ENCODE assay signal across 13 cellular contexts in the genomic region with DNA sequence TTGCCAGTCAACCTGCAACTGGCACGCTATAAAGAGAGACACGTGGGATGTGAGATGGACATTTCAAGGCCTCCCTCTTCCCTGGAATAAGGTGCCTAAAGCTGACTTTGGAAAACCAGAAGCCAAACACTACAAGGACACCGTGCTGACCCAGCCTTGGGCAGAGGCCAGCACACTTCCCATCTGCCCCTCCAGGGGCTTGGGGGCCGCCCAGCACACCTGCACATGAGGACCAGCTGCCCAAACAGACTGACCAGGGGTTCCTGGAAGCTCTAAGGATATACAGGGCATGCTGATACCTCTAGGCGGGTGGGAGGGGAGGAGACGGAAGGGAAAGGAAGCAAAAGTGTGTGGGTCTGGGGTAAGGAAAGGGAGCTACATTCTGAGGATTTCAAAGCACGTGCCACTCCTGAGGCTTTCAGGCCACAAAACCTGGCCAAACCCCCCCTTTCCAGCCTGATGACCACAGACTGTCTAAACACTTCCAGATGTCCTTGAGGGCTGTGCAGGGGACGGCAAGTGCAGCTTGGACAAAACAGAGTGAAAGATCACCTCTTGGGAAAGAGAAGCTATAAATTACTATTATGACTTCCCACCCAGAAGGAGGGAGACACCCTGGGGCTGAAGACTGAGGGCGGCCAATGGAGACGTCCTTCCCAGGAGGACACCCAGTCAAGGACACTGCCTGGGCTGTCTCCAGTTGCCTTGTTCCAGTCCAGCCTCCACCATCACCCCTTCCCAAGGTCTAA. TPM values are rescaled to one million over a fixed set of nuclear protein-coding genes. Genes with fewer than 3 reads are reported as not detected.
DNase-seq lines count a peak whose midpoint lies in the region; ATAC-seq and TF ChIP-seq lines count a peak whose summit lies in the region.
"Had no signal": no experiment of that assay in that cellular context is flagged by ENCODE, and none has a peak within 500 bp of the region (broad histone marks: within the 10 kb centered on the region; RNA-seq: fewer than 3 reads in every experiment).

No MANE protein-coding gene starts in this region.

- H3K4me1 ChIP-seq in psoas muscle (no peaks in the 10 kb centered on the region), colonic mucosa (no peaks in the 10 kb centered on the region), mucosa of descending colon (ENCODE audit: low read depth) (no peaks in the 10 kb centered on the region)
- H3K4me1 ChIP-seq: BE2C had no signal

- intact Hi-C loops in psoas muscle (cut with DNase I) (no loop called here), colonic mucosa (cut with DNase I) (no loop called here), mucosa of descending colon (cut with DNase I, micrococcal nuclease) (no loop called here)

- H3K27me3 ChIP-seq in psoas muscle (ENCODE audit: insufficient read depth in 3 of 3, low read length in 2 of 3): no peaks in the 10 kb centered on the region
- no peaks in the 10 kb centered on the region for H3K27me3 ChIP-seq in colonic mucosa
- H3K27me3 ChIP-seq: BE2C had no signal

- H3K36me3 ChIP-seq in psoas muscle (ENCODE audit: insufficient read depth in 1 of 2, low read depth in 1 of 2) (no peaks in the 10 kb centered on the region), colonic mucosa (no peaks in the 10 kb centered on the region), mucosa of descending colon (ENCODE audit: low read depth) (no peaks in the 10 kb centered on the region)
- H3K36me3 ChIP-seq: BE2C had no signal

- ATAC-seq in psoas muscle: peak in 3 of 4 donors; percentile 19 to 57 (median 20)
- ATAC-seq in HG02884 (IDR thresholded peaks at IDR 0.05; ENCODE audit: unreplicated experiment): no peak
- ATAC-seq in HG03571 (IDR thresholded peaks at IDR 0.05; ENCODE audit: unreplicated experiment): no peak
- ATAC-seq in mucosa of descending colon: no peak

- no peak overlapping the region for H3K27ac ChIP-seq in psoas muscle
- H3K27ac ChIP-seq in colonic mucosa: no peak overlapping the region

- no peak for TF ChIP-seq CTCF in psoas muscle (IDR thresholded peaks at IDR 0.05)
- no peak for TF ChIP-seq CTCF in colonic mucosa (IDR thresholded peaks at IDR 0.05)
- no peak for TF ChIP-seq CTCF in mucosa of descending colon (IDR thresholded peaks at IDR 0.05)

- H3K9ac ChIP-seq in colonic mucosa (ENCODE audit: low read depth in 2 of 2, low read length in 2 of 2): no peak overlapping the region

- H3K9me3 ChIP-seq in psoas muscle: no peaks in the 10 kb centered on the region
- H3K9me3 ChIP-seq in colonic mucosa: no peaks in the 10 kb centered on the region
- H3K9me3 ChIP-seq in mucosa of descending colon: no peaks in the 10 kb centered on the region
- H3K9me3 ChIP-seq: BE2C had no signal

- DNase-seq in COR-L47 (lab: John Stamatoyannopoulos, UW) (peak; percentile 60), NCI-H69 (lab: John Stamatoyannopoulos, UW) (peak; percentile 53), fibroblast of peridontal ligament (ENCODE audit: extremely low read depth) (peak; percentile 6), psoas muscle (peak; percentile 25 to 62), colonic mucosa (no peak), mucosa of descending colon (no peak)
- DNase-seq: activated T-cell treated with anti-CD3 and anti-CD28 coated beads for 4 hours, BE2C, MV-4-11, NCI-H226, T-helper 1 cell had no signal

- H3K4me3 ChIP-seq in psoas muscle (no peak overlapping the region), colonic mucosa (no peak overlapping the region), mucosa of descending colon (no peak overlapping the region)

- 66 to 69% (median 67%) methylated on average over 10 of the region's 10 CpGs for WGBS in psoas muscle, 3 donors

RNA-seq across cellular contexts. Expression of a gene that starts 57.9 kb away (rescaled TPM):
- total RNA-seq in psoas muscle (1 to 10 TPM; 1.6 to 4.4 (median 2.1) TPM), colonic mucosa (1 to 10 TPM; 5.6 to 7.8 TPM), mucosa of descending colon (10 to 100 TPM in 2 of 3 donors, 1 to 10 TPM in 1; 7.8 to 72.6 (median 12.6) TPM)
- 1 to 10 TPM; 1.0 to 1.3 (median 1.2) TPM for polyA plus RNA-seq in psoas muscle

Comparison
In these comparisons a context has a peak if more than half of its experiments do, and no peak if none do; other contexts are left out.
1. DNase-seq: peak in COR-L47 (single experiment), NCI-H69 (single experiment), fibroblast of peridontal ligament (single experiment) and psoas muscle (2 of 2); none in colonic mucosa (single experiment) and mucosa of descending colon (0 of 3).
2. ATAC-seq: peak in psoas muscle (3 of 4); none in HG02884 (single experiment), HG03571 (single experiment) and mucosa of descending colon (single experiment).